ENCODE assay signal across 15 cellular contexts in the genomic region with DNA sequence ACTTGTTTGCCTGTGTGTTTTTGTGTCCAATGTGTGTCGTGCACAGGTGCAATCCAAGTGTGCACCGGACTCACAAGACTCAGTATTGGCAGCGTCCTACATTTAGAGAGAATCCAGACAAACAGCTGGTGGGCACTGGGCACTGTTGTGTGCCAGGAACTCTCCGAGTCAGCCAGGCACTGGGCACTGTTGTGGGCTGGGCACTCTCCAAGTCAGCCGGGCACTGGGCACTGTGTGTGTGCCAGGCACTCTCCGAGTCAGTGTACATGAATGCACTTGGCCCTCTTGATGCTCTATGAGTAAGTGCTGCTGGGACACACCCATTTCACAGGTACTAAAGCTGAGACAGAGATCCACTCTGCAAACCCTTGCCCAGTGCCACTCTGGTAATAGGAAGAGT.
DNase-seq lines count a peak whose midpoint lies in the region; ATAC-seq and TF ChIP-seq lines count a peak whose summit lies in the region.
"Had no signal": no experiment of that assay in that cellular context is flagged by ENCODE, and none has a peak within 500 bp of the region (broad histone marks: within the 10 kb centered on the region; RNA-seq: fewer than 3 reads in every experiment).

No MANE protein-coding gene starts in this region.

- DNase-seq in cardiac septum (ENCODE audit: low spot score) (peak; percentile 70), left ventricle myocardium superior (no peak), endodermal cell (peak; percentile 13), vagina (ENCODE audit: extremely low spot score in 2 of 2) (peak; percentile 47 to 64), activated gamma-delta T cell treated with Interleukin-2 at 50 U/mL for 16 hours (no peak), NCI-H1048 (lab: John Stamatoyannopoulos, UW) (no peak)
- DNase-seq in natural killer cell treated with Interleukin-12 subunit alpha and Interleukin-12 subunit beta and Interleukin-15 and Interleukin-18, amount 100 ng/mL, for 72 hours (ENCODE audit: low spot score): peak; percentile 16
- DNase-seq: COR-L47, HCEC 1CT, NCI-H1436 treated with DMSO at 0.1 percent for 48 hours, NCI-H2227 treated with DMSO at 0.1 percent for 48 hours, NCI-H526, PC-9 had no signal

- no peaks in the 10 kb centered on the region for H3K27me3 Mint-ChIP-seq in endodermal cell (ENCODE audit: insufficient read depth)
- no peaks in the 10 kb centered on the region for H3K27me3 Mint-ChIP-seq in natural killer cell treated with Interleukin-12 subunit alpha and Interleukin-12 subunit beta and Interleukin-15 and Interleukin-18, amount 100 ng/mL, for 72 hours
- peaks cover 2% of the 10 kb centered on the region for H3K27me3 Mint-ChIP-seq in activated T-helper 17 cell treated with anti-CD3 and anti-CD28 coated beads, Interleukin-2, amount 50 U/mL, for 72 hours

- H3K4me1 ChIP-seq in endodermal cell (ENCODE audit: control insufficient read depth, insufficient read depth, low read length): no peaks in the 10 kb centered on the region
- H3K4me1 ChIP-seq in vagina: no peaks in the 10 kb centered on the region

- peaks cover 13% of the 10 kb centered on the region for H3K9me3 Mint-ChIP-seq in endodermal cell
- peaks cover 17% of the 10 kb centered on the region for H3K9me3 Mint-ChIP-seq in natural killer cell treated with Interleukin-12 subunit alpha and Interleukin-12 subunit beta and Interleukin-15 and Interleukin-18, amount 100 ng/mL, for 72 hours
- H3K9me3 Mint-ChIP-seq in activated T-helper 17 cell treated with anti-CD3 and anti-CD28 coated beads, Interleukin-2, amount 50 U/mL, for 72 hours: peaks cover 15% of the 10 kb centered on the region

- H3K9me3 ChIP-seq in endodermal cell (ENCODE audit: control insufficient read depth, low read length): peaks cover 87% of the 10 kb centered on the region
- no peaks in the 10 kb centered on the region for H3K9me3 ChIP-seq in vagina

- WGBS in endodermal cell (ENCODE audit: insufficient coverage in 1 of 2, insufficient read length in 1 of 2), 2 experiments: 79 to 82% methylated on average over 5 to 6 of the region's 6 CpGs

- no peak overlapping the region for H3K4me3 Mint-ChIP-seq in endodermal cell
- H3K4me3 Mint-ChIP-seq in natural killer cell treated with Interleukin-12 subunit alpha and Interleukin-12 subunit beta and Interleukin-15 and Interleukin-18, amount 100 ng/mL, for 72 hours: no peak overlapping the region
- H3K4me3 Mint-ChIP-seq in activated T-helper 17 cell treated with anti-CD3 and anti-CD28 coated beads, Interleukin-2, amount 50 U/mL, for 72 hours: no peak overlapping the region
- H3K4me3 Mint-ChIP-seq: CD14-positive monocyte had no signal

- intact Hi-C loops in cardiac septum (cut with DNase I): no loop called here
- intact Hi-C loops in left ventricle myocardium superior (cut with micrococcal nuclease): no loop called here
- intact Hi-C loops in vagina (cut with DNase I): no loop called here

- H3K36me3 Mint-ChIP-seq in endodermal cell (ENCODE audit: low read depth): no peaks in the 10 kb centered on the region
- peaks cover 3% of the 10 kb centered on the region for H3K36me3 Mint-ChIP-seq in natural killer cell treated with Interleukin-12 subunit alpha and Interleukin-12 subunit beta and Interleukin-15 and Interleukin-18, amount 100 ng/mL, for 72 hours
- H3K36me3 Mint-ChIP-seq in activated T-helper 17 cell treated with anti-CD3 and anti-CD28 coated beads, Interleukin-2, amount 50 U/mL, for 72 hours (ENCODE audit: low read depth): no peaks in the 10 kb centered on the region
- H3K36me3 Mint-ChIP-seq: CD14-positive monocyte had no signal

- no peak for TF ChIP-seq POLR2A in vagina (IDR thresholded peaks at IDR 0.05)

- H3K27ac ChIP-seq in endodermal cell (ENCODE audit: low read depth, low read length) (no peak overlapping the region), vagina (no peak overlapping the region)
- H3K27ac ChIP-seq: PC-9 had no signal

- no peaks in the 10 kb centered on the region for H3K4me1 Mint-ChIP-seq in endodermal cell
- no peaks in the 10 kb centered on the region for H3K4me1 Mint-ChIP-seq in natural killer cell treated with Interleukin-12 subunit alpha and Interleukin-12 subunit beta and Interleukin-15 and Interleukin-18, amount 100 ng/mL, for 72 hours (ENCODE audit: low read depth in 2 of 2)
- H3K4me1 Mint-ChIP-seq in activated T-helper 17 cell treated with anti-CD3 and anti-CD28 coated beads, Interleukin-2, amount 50 U/mL, for 72 hours: no peaks in the 10 kb centered on the region
- H3K4me1 Mint-ChIP-seq: CD14-positive monocyte had no signal

- H3K27ac Mint-ChIP-seq in endodermal cell: no peak overlapping the region
- no peak overlapping the region for H3K27ac Mint-ChIP-seq in natural killer cell treated with Interleukin-12 subunit alpha and Interleukin-12 subunit beta and Interleukin-15 and Interleukin-18, amount 100 ng/mL, for 72 hours
- no peak overlapping the region for H3K27ac Mint-ChIP-seq in activated T-helper 17 cell treated with anti-CD3 and anti-CD28 coated beads, Interleukin-2, amount 50 U/mL, for 72 hours
- H3K27ac Mint-ChIP-seq: CD14-positive monocyte had no signal

- TF ChIP-seq CTCF in endodermal cell (conservative IDR thresholded peaks at IDR 0.05): no peak
- TF ChIP-seq CTCF in vagina (IDR thresholded peaks at IDR 0.05): no peak

- H3K27me3 ChIP-seq in endodermal cell (ENCODE audit: control insufficient read depth, insufficient read depth, low read length, poor library complexity, severe bottlenecking) (no peaks in the 10 kb centered on the region), vagina (no peaks in the 10 kb centered on the region)

- H3K4me3 ChIP-seq in endodermal cell (ENCODE audit: low read length): no peak overlapping the region
- H3K4me3 ChIP-seq in vagina: no peak overlapping the region
- H3K4me3 ChIP-seq: PC-9 had no signal

- H3K9ac ChIP-seq in endodermal cell (ENCODE audit: extremely low read depth, low read length, poor library complexity, severe bottlenecking): no peak overlapping the region

- no peak for ATAC-seq in left ventricle myocardium superior
- no peak for ATAC-seq in natural killer cell treated with Interleukin-12 subunit alpha and Interleukin-12 subunit beta and Interleukin-15 and Interleukin-18, amount 100 ng/mL, for 72 hours
- no peak for ATAC-seq in activated T-helper 17 cell treated with anti-CD3 and anti-CD28 coated beads, Interleukin-2, amount 50 U/mL, for 72 hours (replicated peaks)

- H3K36me3 ChIP-seq in endodermal cell (ENCODE audit: control insufficient read depth, insufficient read depth, low read length) (no peaks in the 10 kb centered on the region), vagina (no peaks in the 10 kb centered on the region)

Comparison
In these comparisons a context has a peak if more than half of its experiments do, and no peak if none do; other contexts are left out.
1. DNase-seq: peak in cardiac septum (single experiment), endodermal cell (single experiment), natural killer cell treated with Interleukin-12 subunit alpha and Interleukin-12 subunit beta and Interleukin-15 and Interleukin-18, amount 100 ng/mL, for 72 hours (single experiment) and vagina (2 of 2); none in left ventricle myocardium superior (single experiment), activated gamma-delta T cell treated with Interleukin-2 at 50 U/mL for 16 hours (single experiment) and NCI-H1048 (single experiment).